ENCODE assay signal across 18 cellular contexts in genomic region chr10:128009357-128009756, GRCh38.
"Had no signal": no experiment of that assay in that cellular context is flagged by ENCODE, and none has a peak within 500 bp of the region (broad histone marks: within the 10 kb centered on the region; RNA-seq: fewer than 3 reads in every experiment).

No MANE protein-coding gene starts in this region.

- H3K27ac ChIP-seq: cardiac muscle cell, foreskin keratinocyte, neural progenitor cell, psoas muscle, right lobe of liver had no signal

- H3K36me3 ChIP-seq: cardiac muscle cell, neural progenitor cell, right lobe of liver, tibial nerve had no signal

- ATAC-seq: activated naive CD4-positive, alpha-beta T cell treated with anti-CD3 and anti-CD28 coated beads, Interleukin-2, amount 50 U/mL, for 72 hours; foreskin keratinocyte; left colon; naive thymus-derived CD4-positive, alpha-beta T cell; psoas muscle; stimulated activated naive CD8-positive, alpha-beta T cell treated with anti-CD3 and anti-CD28 coated beads, Interleukin-15, Interleukin-2, amounts not matched to agents 100 U/mL and 50 U/mL, for 24 hours; T-cell had no signal

- H3K27me3 ChIP-seq: right lobe of liver, tibial nerve had no signal

- H3K4me3 Mint-ChIP-seq: activated B cell treated with CpG ODN at 0.5 μM for 24 hours; activated CD4-positive, alpha-beta T cell treated with anti-CD3 and anti-CD28 coated beads, Interleukin-2, amount 10 ng/mL, durations not matched to agents 7 days and 5 days; memory B cell; naive thymus-derived CD4-positive, alpha-beta T cell; neural progenitor cell; T-cell had no signal

- H3K36me3 Mint-ChIP-seq: activated naive CD4-positive, alpha-beta T cell treated with anti-CD3 and anti-CD28 coated beads, Interleukin-2, amount 50 U/mL, for 72 hours; memory B cell; naive thymus-derived CD4-positive, alpha-beta T cell; neural progenitor cell; T-cell had no signal

- H3K9ac ChIP-seq: neural progenitor cell had no signal

- H3K4me3 ChIP-seq: cardiac muscle cell, neural progenitor cell, psoas muscle, right lobe of liver, tibial nerve had no signal

- H3K27ac Mint-ChIP-seq: activated B cell treated with CpG ODN at 0.5 μM for 24 hours; activated CD4-positive, alpha-beta T cell treated with anti-CD3 and anti-CD28 coated beads, Interleukin-2, amount 10 ng/mL, durations not matched to agents 7 days and 5 days; activated naive CD4-positive, alpha-beta T cell treated with anti-CD3 and anti-CD28 coated beads, Interleukin-2, amount 50 U/mL, for 72 hours; memory B cell; naive thymus-derived CD4-positive, alpha-beta T cell; neural progenitor cell; T-cell had no signal

- H3K4me2 ChIP-seq: neural progenitor cell had no signal

- DNase-seq: activated B cell treated with CpG ODN at 0.5 μM for 24 hours; activated CD4-positive, alpha-beta T cell treated with anti-CD3 and anti-CD28 coated beads, Interleukin-2, amount 10 ng/mL, durations not matched to agents 7 days and 5 days; activated CD8-positive, alpha-beta memory T cell treated with anti-CD3 and anti-CD28 coated beads, Interleukin-2, amount 50 U/mL, for 4 hours; activated gamma-delta T cell treated with Interleukin-2 at 50 U/mL for 16 hours; foreskin keratinocyte; hypothalamus; left colon; naive thymus-derived CD4-positive, alpha-beta T cell; psoas muscle; stimulated activated naive CD8-positive, alpha-beta T cell treated with anti-CD3 and anti-CD28 coated beads, Interleukin-15, Interleukin-2, amounts not matched to agents 100 U/mL and 50 U/mL, for 24 hours; substantia nigra; T-cell had no signal

- H2AFZ ChIP-seq: neural progenitor cell had no signal

- H3K4me1 ChIP-seq: foreskin keratinocyte, psoas muscle had no signal

- H3K9me3 Mint-ChIP-seq: activated B cell treated with CpG ODN at 0.5 μM for 24 hours; activated CD4-positive, alpha-beta T cell treated with anti-CD3 and anti-CD28 coated beads, Interleukin-2, amount 10 ng/mL, durations not matched to agents 7 days and 5 days; activated naive CD4-positive, alpha-beta T cell treated with anti-CD3 and anti-CD28 coated beads, Interleukin-2, amount 50 U/mL, for 72 hours; T-cell had no signal

- H3K9me3 ChIP-seq: psoas muscle, right lobe of liver, tibial nerve had no signal
